ENCODE assay signal across 8 cellular contexts in genomic region chr14:101731187-101732080, GRCh38. TPM values are rescaled to one million over a fixed set of nuclear protein-coding genes. Genes with fewer than 3 reads are reported as not detected.
A peak's percentile ranks its signal among the peaks of the same experiment; 100 is the strongest.
DNase-seq lines count a peak whose midpoint lies in the region; ATAC-seq and TF ChIP-seq lines count a peak whose summit lies in the region.

No MANE protein-coding gene starts in this region.

- H3K4me3 ChIP-seq in esophagus muscularis mucosa (peak overlapping the region in 1 of 4 donors; percentile 14), thoracic aorta (peak overlapping the region; percentile 24)

- peaks cover 5 to 11% (median 10%) of the 10 kb centered on the region in 4 donors for H3K4me1 ChIP-seq in esophagus muscularis mucosa
- H3K4me1 ChIP-seq in thoracic aorta (ENCODE audit: control insufficient read depth in 1 of 2, low read depth in 2 of 2) = peaks cover 0 to 3% of the 10 kb centered on the region in 2 donors

- intact Hi-C loops in esophagus muscularis mucosa (cut with DNase I) = no loop called here

- H3K27me3 ChIP-seq in esophagus muscularis mucosa (no peaks in the 10 kb centered on the region), thoracic aorta (replicated peaks; ENCODE audit: insufficient read depth) (no peaks in the 10 kb centered on the region)

- H3K36me3 ChIP-seq in esophagus muscularis mucosa (no peaks in the 10 kb centered on the region), thoracic aorta (no peaks in the 10 kb centered on the region)

- H3K27ac ChIP-seq in esophagus muscularis mucosa (replicated peaks in 1 of 4) (peak overlapping the region in 3 of 4 donors; percentile 35 to 49 (median 48)), thoracic aorta (no peak overlapping the region)

- H3K9me3 ChIP-seq in esophagus muscularis mucosa = no peaks in the 10 kb centered on the region
- no peaks in the 10 kb centered on the region for H3K9me3 ChIP-seq in thoracic aorta

- DNase-seq in AG20443 (ENCODE audit: low spot score) = peak; percentile 78
- DNase-seq in NK-92 treated with Interleukin-12 subunit alpha and Interleukin-12 subunit beta, amount 100 ng/mL, for 24 hours (lab: John Stamatoyannopoulos, UW) = peak; percentile 61
- peak; percentile 70 for DNase-seq in activated T-cell treated with anti-CD3 and anti-CD28 coated beads for 1 hour (ENCODE audit: low read depth)
- peak; percentile 95 for DNase-seq in esophagus muscularis mucosa (ENCODE audit: extremely low spot score)
- peak; percentile 54 for DNase-seq in occipital lobe (lab: John Stamatoyannopoulos, UW)
- DNase-seq in thoracic aorta (ENCODE audit: low spot score) = no peak

- TF ChIP-seq EP300 in esophagus muscularis mucosa (IDR thresholded peaks at IDR 0.05) = no peak

- TF ChIP-seq CTCF in esophagus muscularis mucosa (IDR thresholded peaks at IDR 0.05) (no peak), thoracic aorta (IDR thresholded peaks at IDR 0.05) (no peak)

- TF ChIP-seq POLR2A in esophagus muscularis mucosa (IDR thresholded peaks at IDR 0.05; ENCODE audit: low read depth) = no peak

- peak; percentile 69 for ATAC-seq in GM19397 (IDR thresholded peaks at IDR 0.05; ENCODE audit: unreplicated experiment)
- ATAC-seq in HG03558 (IDR thresholded peaks at IDR 0.05; ENCODE audit: extremely low read depth, unreplicated experiment) = peak; percentile 65
- no peak for ATAC-seq in thoracic aorta (ENCODE audit: insufficient number of reproducible peaks, low FRiP score, low read depth)

- 27% methylated on average over 16 of the region's 16 CpGs for WGBS in esophagus muscularis mucosa

RNA-seq across cellular contexts. Expression of gene PPP2R5C, which starts 30.1 kb away (rescaled TPM):
- total RNA-seq in esophagus muscularis mucosa (100 to 1,000 TPM; 103 to 142 (median 131) TPM), occipital lobe (166 TPM), thoracic aorta (100 to 1,000 TPM in 1 of 2 donors, 10 to 100 TPM in 1; 97.2 to 341 TPM)

Comparison
In these comparisons a context has a peak if more than half of its experiments do, and no peak if none do; other contexts are left out.
1. H3K27ac ChIP-seq: peak in esophagus muscularis mucosa (3 of 4); none in thoracic aorta (0 of 2).